13 cellular contexts compared by ENCODE assay signal in the genomic region with DNA sequence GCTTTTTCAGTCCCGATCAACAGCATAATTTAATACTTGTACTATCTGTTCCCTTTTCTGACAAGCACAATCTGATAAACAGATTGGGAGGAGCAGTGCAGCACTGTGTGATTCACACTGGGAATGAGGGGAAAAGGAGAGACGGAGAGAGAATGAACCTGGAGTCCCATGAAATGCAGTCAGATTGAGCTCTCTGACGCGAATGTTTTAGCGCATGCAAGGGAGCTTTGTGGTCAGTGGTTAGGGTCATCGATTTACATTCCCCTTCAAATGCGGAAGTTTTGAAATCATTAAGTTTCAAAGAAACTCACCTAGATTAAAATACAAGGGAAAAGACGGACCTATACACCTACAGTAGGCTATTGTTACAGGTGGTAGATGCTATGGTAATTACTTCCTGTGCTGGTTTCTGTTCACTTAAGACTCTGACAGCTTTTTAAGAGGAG.
DNase-seq lines count a peak whose midpoint lies in the region; ATAC-seq and TF ChIP-seq lines count a peak whose summit lies in the region.
"Had no signal": no experiment of that assay in that cellular context is flagged by ENCODE, and none has a peak within 500 bp of the region (broad histone marks: within the 10 kb centered on the region; RNA-seq: fewer than 3 reads in every experiment).

No MANE protein-coding gene starts in this region.

- H3K9me3 ChIP-seq in prostate gland (no peaks in the 10 kb centered on the region), transverse colon (no peaks in the 10 kb centered on the region)

- DNase-seq in NCI-H82 (lab: John Stamatoyannopoulos, UW), result peak; percentile 69
- DNase-seq in prostate gland (ENCODE audit: low spot score), result no peak
- no peak for DNase-seq in transverse colon
- DNase-seq: activated gamma-delta T cell; GF-D8; immature natural killer cell; MV-4-11; nephron progenitor cell; stimulated activated CD4-positive, alpha-beta T cell treated with anti-CD3 and anti-CD28 coated beads, Interleukin-15, amount 100 ng/mL, for 24 hours had no signal

- intact Hi-C loops in prostate gland (cut with DNase I) (no loop called here), transverse colon (cut with DNase I; ENCODE audit: low total_unique reads) (no loop called here)

- in situ Hi-C loops in transverse colon (cut with MboI; ENCODE audit: low pct_ligation_motif_present in 1 of 4, low pct_unique_long_range_greater_than_20kb in 1 of 4, low sequenced_read_pairs in 3 of 4), result no loop called here

- H3K27ac ChIP-seq in prostate gland (peak overlapping the region; percentile 60 to 78), transverse colon (peak overlapping the region in 1 of 4 donors; percentile 30)

- H3K4me1 ChIP-seq in prostate gland (replicated peaks) (no peaks in the 10 kb centered on the region), transverse colon (no peaks in the 10 kb centered on the region)

- ATAC-seq in GM18861 (IDR thresholded peaks at IDR 0.05; ENCODE audit: unreplicated experiment), result peak; percentile 43
- ATAC-seq in GM21786 (IDR thresholded peaks at IDR 0.05; ENCODE audit: unreplicated experiment), result peak; percentile 50
- ATAC-seq in HG03139 (IDR thresholded peaks at IDR 0.05; ENCODE audit: unreplicated experiment), result no peak
- ATAC-seq in GM19455 (IDR thresholded peaks at IDR 0.05; ENCODE audit: unreplicated experiment), result no peak

- no peak for TF ChIP-seq EP300 in transverse colon (IDR thresholded peaks at IDR 0.05; ENCODE audit: low read depth)

- 29% methylated on average over 8 of the region's 8 CpGs for WGBS in prostate gland
- WGBS in transverse colon (ENCODE audit: low coverage in 1 of 2), 2 donors, result 79 to 85% methylated on average over 7 to 8 of the region's 8 CpGs

- no peaks in the 10 kb centered on the region for H3K36me3 ChIP-seq in prostate gland
- no peaks in the 10 kb centered on the region for H3K36me3 ChIP-seq in transverse colon

- TF ChIP-seq CTCF in prostate gland (IDR thresholded peaks at IDR 0.05) (no peak), transverse colon (IDR thresholded peaks at IDR 0.05) (no peak)

- no peak for TF ChIP-seq POLR2A in prostate gland (IDR thresholded peaks at IDR 0.05)
- no peak for TF ChIP-seq POLR2A in transverse colon (IDR thresholded peaks at IDR 0.05)

- H3K4me3 ChIP-seq in prostate gland (no peak overlapping the region), transverse colon (no peak overlapping the region)

- no peaks in the 10 kb centered on the region for H3K27me3 ChIP-seq in prostate gland (replicated peaks; ENCODE audit: insufficient read depth)
- no peaks in the 10 kb centered on the region for H3K27me3 ChIP-seq in transverse colon

Comparison
In these comparisons a context has a peak if more than half of its experiments do, and no peak if none do; other contexts are left out.
1. ATAC-seq: peak in GM18861 (single experiment) and GM21786 (single experiment); none in HG03139 (single experiment) and GM19455 (single experiment).